ENCODE assay signal across 19 cellular contexts in genomic region chr2:46561731-46562450, GRCh38. TPM values are rescaled to one million over a fixed set of nuclear protein-coding genes. Genes with fewer than 3 reads are reported as not detected.
DNase-seq lines count a peak whose midpoint lies in the region; ATAC-seq, FAIRE-seq and TF ChIP-seq lines count a peak whose summit lies in the region.
"Had no signal": no experiment of that assay in that cellular context is flagged by ENCODE, and none has a peak within 500 bp of the region (broad histone marks: within the 10 kb centered on the region; RNA-seq: fewer than 3 reads in every experiment).

No MANE protein-coding gene starts in this region.

- intact Hi-C loops in CD4-positive, alpha-beta memory T cell (cut with micrococcal nuclease), result no loop called here
- intact Hi-C loops in left ventricle myocardium superior (cut with micrococcal nuclease) (no loop called here), gastrocnemius medialis (cut with DNase I; ENCODE audit: low total_unique reads) (no loop called here)

- H3K9me3 Mint-ChIP-seq in CD4-positive, alpha-beta memory T cell, result peaks cover 0 to 7% (median 4%) of the 10 kb centered on the region in 8 donors
- peaks cover 16% of the 10 kb centered on the region for H3K9me3 Mint-ChIP-seq in WTC11
- H3K9me3 Mint-ChIP-seq: stimulated activated naive CD8-positive, alpha-beta T cell treated with anti-CD3 and anti-CD28 coated beads, Interleukin-15, Interleukin-2, amounts not matched to agents 100 ng/mL and 50 ng/mL, for 24 hours had no signal

- peak overlapping the region in 4 of 7 donors; percentile 5 to 54 (median 38) for H3K27ac Mint-ChIP-seq in CD4-positive, alpha-beta memory T cell
- H3K27ac Mint-ChIP-seq in WTC11, result peak overlapping the region; percentile 44; the same call in 1 of the 2 replicates
- H3K27ac Mint-ChIP-seq: activated T-helper 1 cell treated with anti-CD3 and anti-CD28 coated beads, Interleukin-12 subunit alpha, Interleukin-12 subunit beta, Interleukin-2, Interleukin-4 antibody, amounts not matched to agents 30 ng/mL and 10 ng/mL and 1 ng/mL, durations not matched to agents 14 hours and 24 hours and 36 hours had no signal

- FAIRE-seq in RCC 7860 (lab: Jason Lieb, UNC), result no peak
- FAIRE-seq: D721Med, small intestine had no signal

- peak overlapping the region in 1 of 8 donors; percentile 31 for H3K4me3 Mint-ChIP-seq in CD4-positive, alpha-beta memory T cell
- H3K4me3 Mint-ChIP-seq in WTC11, result no peak overlapping the region
- H3K4me3 Mint-ChIP-seq: activated T-helper 1 cell treated with anti-CD3 and anti-CD28 coated beads, Interleukin-12 subunit alpha, Interleukin-12 subunit beta, Interleukin-2, Interleukin-4 antibody, amounts not matched to agents 30 ng/mL and 10 ng/mL and 1 ng/mL, durations not matched to agents 14 hours and 24 hours and 36 hours; stimulated activated naive CD8-positive, alpha-beta T cell treated with anti-CD3 and anti-CD28 coated beads, Interleukin-15, Interleukin-2, amounts not matched to agents 100 ng/mL and 50 ng/mL, for 24 hours had no signal

- H3K27ac ChIP-seq in CD4-positive, alpha-beta memory T cell (ENCODE audit: low read depth, low read length), result no peak overlapping the region
- peak overlapping the region; percentile 83 to 92 (median 86) for H3K27ac ChIP-seq in gastrocnemius medialis
- H3K27ac ChIP-seq: uterus had no signal

- TF ChIP-seq POLR2A in gastrocnemius medialis (IDR thresholded peaks at IDR 0.05), result no peak

- no peak for TF ChIP-seq CTCF in WTC11 (IDR thresholded peaks at IDR 0.05)
- TF ChIP-seq CTCF in gastrocnemius medialis (IDR thresholded peaks at IDR 0.05 in 4 of 5, conservative IDR thresholded peaks at IDR 0.05 in 1 of 5), result no peak

- H3K4me1 ChIP-seq in CD4-positive, alpha-beta memory T cell (ENCODE audit: insufficient read depth, low read length), result peaks cover 13% of the 10 kb centered on the region
- H3K4me1 ChIP-seq in gastrocnemius medialis, result peaks cover 82 to 86% of the 10 kb centered on the region in 2 donors

- peaks cover 24 to 27% of the 10 kb centered on the region in 2 donors for H3K36me3 Mint-ChIP-seq in CD4-positive, alpha-beta memory T cell
- peaks cover 24% of the 10 kb centered on the region for H3K36me3 Mint-ChIP-seq in WTC11

- H3K4me3 ChIP-seq in CD4-positive, alpha-beta memory T cell (ENCODE audit: low read length in 2 of 2), result no peak overlapping the region
- H3K4me3 ChIP-seq in gastrocnemius medialis, result no peak overlapping the region
- H3K4me3 ChIP-seq: adrenal gland, uterus had no signal

- H3K4me1 Mint-ChIP-seq in CD4-positive, alpha-beta memory T cell, result peaks cover 23 to 65% (median 53%) of the 10 kb centered on the region in 4 donors
- peaks cover 39% of the 10 kb centered on the region for H3K4me1 Mint-ChIP-seq in WTC11

- H3K36me3 ChIP-seq in CD4-positive, alpha-beta memory T cell (ENCODE audit: insufficient read depth, low read length), result no peaks in the 10 kb centered on the region
- no peaks in the 10 kb centered on the region for H3K36me3 ChIP-seq in gastrocnemius medialis
- H3K36me3 ChIP-seq: adrenal gland, uterus had no signal

- no peak for DNase-seq in CD4-positive, alpha-beta memory T cell
- DNase-seq in WTC11 (ENCODE audit: low spot score) (no peak), left ventricle myocardium superior (peak; percentile 62), gastrocnemius medialis (peak; percentile 40 to 68), RCC 7860 (ENCODE audit: low spot score) (no peak)
- no peak for DNase-seq in activated CD8-positive, alpha-beta memory T cell treated with anti-CD3 and anti-CD28 coated beads, Interleukin-2, amount 50 U/mL, for 48 hours
- DNase-seq in activated effector memory CD4-positive, alpha-beta T cell treated with Interleukin-2 at 50 U/mL for 16 hours, result no peak
- DNase-seq in activated CD4-positive, CD25-positive, alpha-beta regulatory T cell treated with anti-CD3 and anti-CD28 coated beads, Interleukin-2, amount 50 U/mL, for 72 hours, result no peak
- DNase-seq: activated CD4-positive, alpha-beta T cell treated with anti-CD3 and anti-CD28 coated beads, Interleukin-2, amount 50 U/mL, for 48 hours; adrenal gland; NCI-H2081; NCI-H526; SK-N-SH; small intestine; uterus had no signal

- no peaks in the 10 kb centered on the region for H3K27me3 Mint-ChIP-seq in CD4-positive, alpha-beta memory T cell
- no peaks in the 10 kb centered on the region for H3K27me3 Mint-ChIP-seq in WTC11 (ENCODE audit: low read depth)
- H3K27me3 Mint-ChIP-seq: stimulated activated naive CD8-positive, alpha-beta T cell treated with anti-CD3 and anti-CD28 coated beads, Interleukin-15, Interleukin-2, amounts not matched to agents 100 ng/mL and 50 ng/mL, for 24 hours had no signal

- H3K9me3 ChIP-seq in CD4-positive, alpha-beta memory T cell (ENCODE audit: control insufficient read depth in 1 of 2, low read length in 2 of 2), result no peaks in the 10 kb centered on the region
- no peaks in the 10 kb centered on the region for H3K9me3 ChIP-seq in gastrocnemius medialis
- H3K9me3 ChIP-seq: adrenal gland, SK-N-SH had no signal

- ATAC-seq in WTC11 (no peak), left ventricle myocardium superior (peak; percentile 59), gastrocnemius medialis (peak; percentile 79 to 82)
- ATAC-seq: HCT116 had no signal

- in situ Hi-C loops in gastrocnemius medialis (cut with MboI; ENCODE audit: low sequenced_read_pairs in 4 of 4), result no loop called here

- POLR2A ChIA-PET in CD4-positive, alpha-beta memory T cell (lab: Charles Lee; ENCODE audit: partially characterized antibody), result no interaction called here
- POLR2A ChIA-PET in WTC11 (lab: Charles Lee), result no interaction called here

- no peaks in the 10 kb centered on the region for H3K27me3 ChIP-seq in CD4-positive, alpha-beta memory T cell (ENCODE audit: insufficient read depth, low read length)
- H3K27me3 ChIP-seq in gastrocnemius medialis, result no peaks in the 10 kb centered on the region
- H3K27me3 ChIP-seq: adrenal gland, uterus had no signal

- CTCF ChIA-PET in CD4-positive, alpha-beta memory T cell (lab: Charles Lee; ENCODE audit: partially characterized antibody), result interaction anchor here (0.8 kb wide), 1 partner anchor 570 kb away, joined by 3 read pairs; no protein-coding TSS in a partner anchor
- CTCF ChIA-PET in WTC11 (lab: Charles Lee), result interaction anchor here (1.8 kb wide), 1 partner anchor 7 kb away, joined by 9 read pairs; no protein-coding TSS in a partner anchor

TF ChIP-seq in WTC11, 78 proteins besides CTCF, POLR2A, EP300 and RAD21 (continues in another document):
- TF ChIP-seq TCF7 (CRISPR knock-in tag; IDR thresholded peaks at IDR 0.05; ENCODE audit: low read depth), result no peak
- TF ChIP-seq NFE2L1 (CRISPR knock-in tag; IDR thresholded peaks at IDR 0.05), result no peak
- no peak for TF ChIP-seq NFYB (CRISPR knock-in tag; conservative IDR thresholded peaks at IDR 0.05; ENCODE audit: low read depth)
- no peak for TF ChIP-seq CREM (CRISPR knock-in tag; IDR thresholded peaks at IDR 0.05)
- TF ChIP-seq, protein P1, sequence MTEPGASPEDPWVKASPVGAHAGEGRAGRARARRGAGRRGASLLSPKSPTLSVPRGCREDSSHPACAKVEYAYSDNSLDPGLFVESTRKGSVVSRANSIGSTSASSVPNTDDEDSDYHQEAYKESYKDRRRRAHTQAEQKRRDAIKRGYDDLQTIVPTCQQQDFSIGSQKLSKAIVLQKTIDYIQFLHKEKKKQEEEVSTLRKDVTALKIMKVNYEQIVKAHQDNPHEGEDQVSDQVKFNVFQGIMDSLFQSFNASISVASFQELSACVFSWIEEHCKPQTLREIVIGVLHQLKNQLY (CRISPR knock-in tag; IDR thresholded peaks at IDR 0.05), result no peak
- TF ChIP-seq, protein P2, sequence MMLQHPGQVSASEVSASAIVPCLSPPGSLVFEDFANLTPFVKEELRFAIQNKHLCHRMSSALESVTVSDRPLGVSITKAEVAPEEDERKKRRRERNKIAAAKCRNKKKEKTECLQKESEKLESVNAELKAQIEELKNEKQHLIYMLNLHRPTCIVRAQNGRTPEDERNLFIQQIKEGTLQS (CRISPR knock-in tag; conservative IDR thresholded peaks at IDR 0.05), result no peak
- TF ChIP-seq FOXK1 (CRISPR knock-in tag; IDR thresholded peaks at IDR 0.05), result no peak
- TF ChIP-seq CBFB (CRISPR knock-in tag; IDR thresholded peaks at IDR 0.05; ENCODE audit: low read depth), result no peak
- no peak for TF ChIP-seq ETV6 (CRISPR knock-in tag; IDR thresholded peaks at IDR 0.05)
- no peak for TF ChIP-seq KAT7 (CRISPR knock-in tag; IDR thresholded peaks at IDR 0.05; ENCODE audit: borderline replicate concordance)
- TF ChIP-seq, protein P3, sequence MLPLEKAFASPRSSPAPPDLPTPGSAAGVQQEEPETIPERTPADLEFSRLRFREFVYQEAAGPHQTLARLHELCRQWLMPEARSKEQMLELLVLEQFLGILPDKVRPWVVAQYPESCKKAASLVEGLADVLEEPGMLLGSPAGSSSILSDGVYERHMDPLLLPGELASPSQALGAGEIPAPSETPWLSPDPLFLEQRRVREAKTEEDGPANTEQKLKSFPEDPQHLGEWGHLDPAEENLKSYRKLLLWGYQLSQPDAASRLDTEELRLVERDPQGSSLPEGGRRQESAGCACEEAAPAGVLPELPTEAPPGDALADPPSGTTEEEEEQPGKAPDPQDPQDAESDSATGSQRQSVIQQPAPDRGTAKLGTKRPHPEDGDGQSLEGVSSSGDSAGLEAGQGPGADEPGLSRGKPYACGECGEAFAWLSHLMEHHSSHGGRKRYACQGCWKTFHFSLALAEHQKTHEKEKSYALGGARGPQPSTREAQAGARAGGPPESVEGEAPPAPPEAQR (CRISPR knock-in tag; IDR thresholded peaks at IDR 0.05), result no peak

RNA-seq across cellular contexts. Expression of gene ATP6V1E2, which starts 19.5 kb away (rescaled TPM):
- total RNA-seq in CD4-positive, alpha-beta memory T cell, result 10 to 100 TPM; 22.8 to 25.5 TPM
- 1 to 10 TPM; 6.8 to 9.6 TPM for polyA plus RNA-seq in CD4-positive, alpha-beta memory T cell
- total RNA-seq in WTC11 (2021), result 9.3 to 10.9 TPM (median 10.8 TPM) in 3 replicates
- 6.1 TPM for total RNA-seq in left ventricle myocardium superior
- 1 to 10 TPM; 2.0 to 4.7 (median 3.5) TPM for total RNA-seq in gastrocnemius medialis

RNA-seq across cellular contexts. Expression of gene RHOQ, which starts 19.6 kb away (rescaled TPM):
- total RNA-seq in CD4-positive, alpha-beta memory T cell, result 10 to 100 TPM; 26.5 to 30.6 TPM
- 1 to 10 TPM in 1 of 2 donors, under 1 TPM in 1; 0.46 to 2.3 TPM for polyA plus RNA-seq in CD4-positive, alpha-beta memory T cell
- total RNA-seq in WTC11 (2021) (57.8 to 61.3 TPM (median 60.1 TPM) in 3 replicates), left ventricle myocardium superior (462 TPM), gastrocnemius medialis (100 to 1,000 TPM; 116 to 139 (median 121) TPM)

RNA-seq across cellular contexts. Expression of gene PIGF, which starts 55.0 kb away (rescaled TPM):
- total RNA-seq in CD4-positive, alpha-beta memory T cell, result 10 to 100 TPM; 26.9 to 30.7 TPM
- polyA plus RNA-seq in CD4-positive, alpha-beta memory T cell, result 10 to 100 TPM in 1 of 2 donors, 1 to 10 TPM in 1; 9.3 to 23.8 TPM
- total RNA-seq in WTC11 (2021) (30.3 to 39.1 TPM (median 33.8 TPM) in 3 replicates), left ventricle myocardium superior (10.9 TPM), gastrocnemius medialis (10 to 100 TPM in 2 of 4 donors, 1 to 10 TPM in 2; 6.0 to 18.5 (median 10.1) TPM)

RNA-seq across cellular contexts. Expression of gene CRIPT, which starts 55.1 kb away (rescaled TPM):
- total RNA-seq in CD4-positive, alpha-beta memory T cell, result 10 to 100 TPM; 19.2 to 20.9 TPM
- polyA plus RNA-seq in CD4-positive, alpha-beta memory T cell, result 10 to 100 TPM in 1 of 2 donors, 1 to 10 TPM in 1; 8.3 to 14.0 TPM
- 10.8 to 13.6 TPM (median 13.2 TPM) in 3 replicates for total RNA-seq in WTC11 (2021)
- 19.0 TPM for total RNA-seq in left ventricle myocardium superior
- total RNA-seq in gastrocnemius medialis, result 10 to 100 TPM; 11.9 to 21.4 (median 16.2) TPM

Comparison
In these comparisons a context has a peak if more than half of its experiments do, and no peak if none do; other contexts are left out.
1. DNase-seq: peak in left ventricle myocardium superior (single experiment) and gastrocnemius medialis (2 of 2); none in CD4-positive, alpha-beta memory T cell (0 of 5), WTC11 (single experiment), activated CD8-positive, alpha-beta memory T cell treated with anti-CD3 and anti-CD28 coated beads, Interleukin-2, amount 50 U/mL, for 48 hours (single experiment), activated effector memory CD4-positive, alpha-beta T cell treated with Interleukin-2 at 50 U/mL for 16 hours (single experiment), activated CD4-positive, CD25-positive, alpha-beta regulatory T cell treated with anti-CD3 and anti-CD28 coated beads, Interleukin-2, amount 50 U/mL, for 72 hours (single experiment) and RCC 7860 (single experiment).